Comparison of ENCODE assay signal across 29 cellular contexts in genomic region chr6:167345960-167346359, GRCh38. TPM values are rescaled to one million over a fixed set of nuclear protein-coding genes. Genes with fewer than 3 reads are reported as not detected.
"Had no signal": no experiment of that assay in that cellular context is flagged by ENCODE, and none has a peak within 500 bp of the region (broad histone marks: within the 10 kb centered on the region; RNA-seq: fewer than 3 reads in every experiment).

No MANE protein-coding gene starts in this region.

- H3K36me3 Mint-ChIP-seq: memory B cell had no signal

- H3K9me3 Mint-ChIP-seq: memory B cell had no signal

- H3K9me3 ChIP-seq: esophagus squamous epithelium, gastrocnemius medialis, heart right ventricle, left ventricle myocardium inferior had no signal

- H3K4me3 ChIP-seq: coronary artery, dorsolateral prefrontal cortex, esophagus squamous epithelium, gastrocnemius medialis, heart right ventricle, left ventricle myocardium inferior, lung had no signal

- H3K27ac ChIP-seq: coronary artery, dorsolateral prefrontal cortex, epithelial cell of prostate, esophagus squamous epithelium, gastrocnemius medialis, heart right ventricle, left ventricle myocardium inferior had no signal

- ATAC-seq: esophagus mucosa, gastrocnemius medialis, heart right ventricle, left cardiac atrium had no signal

- DNase-seq: dermis blood vessel endothelial cell; dorsolateral prefrontal cortex; effector CD4-positive, alpha-beta T cell; effector memory CD4-positive, alpha-beta T cell; erythroblast; esophagus squamous epithelium; foreskin fibroblast; foreskin melanocyte; gastrocnemius medialis; glutamatergic neuron; head of caudate nucleus; heart right ventricle; hippocampal formation; left cardiac atrium; left ventricle myocardium inferior; mammary epithelial cell; mesendoderm; midbrain had no signal

- H3K36me3 ChIP-seq: esophagus squamous epithelium, gastrocnemius medialis, heart right ventricle, left ventricle myocardium inferior had no signal

- H3K4me3 Mint-ChIP-seq: memory B cell had no signal

- H3K27ac Mint-ChIP-seq: memory B cell had no signal

RNA-seq across cellular contexts. Expression of gene TTLL2, which starts 21.1 kb away (rescaled TPM):
- total RNA-seq: cerebellum, dermis blood vessel endothelial cell, esophagus mucosa, esophagus squamous epithelium, gastrocnemius medialis, glomerular endothelial cell, heart right ventricle, kidney epithelial cell, left cardiac atrium, left ventricle myocardium inferior, lung, mammary epithelial cell, mononuclear cell, mucosa of gallbladder had no signal
- polyA plus RNA-seq: heart right ventricle, keratinocyte, lung, mammary epithelial cell had no signal

RNA-seq across cellular contexts. Expression of gene UNC93A, which starts 54.8 kb away (rescaled TPM):
- total RNA-seq: cerebellum, dermis blood vessel endothelial cell, gastrocnemius medialis, glomerular endothelial cell, heart right ventricle, kidney epithelial cell, left cardiac atrium, left ventricle myocardium inferior, lung, mammary epithelial cell, mononuclear cell had no signal
- polyA plus RNA-seq: heart right ventricle, keratinocyte, lung, mammary epithelial cell had no signal
